1 cellular context compared by ENCODE assay signal in the genomic region with DNA sequence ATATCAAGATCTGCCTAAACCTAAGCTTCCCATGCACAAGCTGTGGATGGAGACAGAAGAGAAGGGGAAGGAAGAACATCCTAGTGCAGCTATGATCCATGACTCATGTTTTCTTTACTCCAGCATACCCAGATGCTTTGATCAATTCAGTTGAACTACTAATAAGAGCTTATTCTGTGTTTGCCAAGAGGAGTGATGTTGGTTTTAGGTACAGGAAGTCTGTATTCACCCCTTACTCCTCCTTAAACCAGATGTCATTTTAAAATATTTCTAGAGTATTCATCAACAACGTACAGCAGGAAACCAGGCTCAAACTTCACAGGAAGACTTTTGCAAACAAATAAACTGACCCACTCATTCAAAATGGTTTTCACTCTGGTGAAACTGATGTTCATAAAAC.
TF ChIP-seq lines count a peak whose summit lies in the region.

No MANE protein-coding gene starts in this region.

TF ChIP-seq in endothelial cell of umbilical vein, 7 proteins besides CTCF, POLR2A, EP300 and RAD21:
- TF ChIP-seq MYC (IDR thresholded peaks at IDR 0.05; ENCODE audit: low read depth, low read length), result no peak
- peak; percentile 62 for TF ChIP-seq FOS (IDR thresholded peaks at IDR 0.05; ENCODE audit: borderline replicate concordance, insufficient read depth, low read length)
- peak; percentile 12 for TF ChIP-seq JUN (IDR thresholded peaks at IDR 0.05; ENCODE audit: borderline replicate concordance, insufficient read depth, insufficient read length, low read depth)
